In genomic region chr1:21963477-21964217, GRCh38 we compare ENCODE assay signal across 9 cellular contexts. TPM values are rescaled to one million over a fixed set of nuclear protein-coding genes. Genes with fewer than 3 reads are reported as not detected.
A peak's percentile ranks its signal among the peaks of the same experiment; 100 is the strongest.
DNase-seq lines count a peak whose midpoint lies in the region; ATAC-seq and FAIRE-seq lines count a peak whose summit lies in the region.
"Had no signal": no experiment of that assay in that cellular context is flagged by ENCODE, and none has a peak within 500 bp of the region (broad histone marks: within the 10 kb centered on the region; RNA-seq: fewer than 3 reads in every experiment).

No MANE protein-coding gene starts in this region.

- no peaks in the 10 kb centered on the region for H3K27me3 Mint-ChIP-seq in T-helper 2 cell treated with Interferon-gamma antibody and Interleukin-4, amounts not matched to agents 5 μg/mL and 100 μg/mL, for 36 hours (ENCODE audit: low read depth)

- H3K4me1 Mint-ChIP-seq in T-helper 2 cell treated with Interferon-gamma antibody and Interleukin-4, amounts not matched to agents 5 μg/mL and 100 μg/mL, for 36 hours (ENCODE audit: low read depth): peaks cover 3% of the 10 kb centered on the region

- H3K27ac ChIP-seq in small intestine (ENCODE audit: low read depth in 1 of 2, low read length in 1 of 2): no peak overlapping the region

- ATAC-seq in HG03135 (IDR thresholded peaks at IDR 0.05; ENCODE audit: unreplicated experiment): no peak

- H3K4me3 ChIP-seq in small intestine (ENCODE audit: low read depth in 1 of 2, low read length in 2 of 2): no peak overlapping the region

- H3K9me3 ChIP-seq in small intestine (ENCODE audit: control insufficient read depth, low read depth): no peaks in the 10 kb centered on the region

- no peaks in the 10 kb centered on the region for H3K9me3 Mint-ChIP-seq in T-helper 2 cell treated with Interferon-gamma antibody and Interleukin-4, amounts not matched to agents 5 μg/mL and 100 μg/mL, for 36 hours

- 49 to 56% (median 55%) methylated on average over 11 of the region's 11 CpGs for WGBS in small intestine, 3 donors

- no peaks in the 10 kb centered on the region for H3K36me3 Mint-ChIP-seq in T-helper 2 cell treated with Interferon-gamma antibody and Interleukin-4, amounts not matched to agents 5 μg/mL and 100 μg/mL, for 36 hours (ENCODE audit: low read depth)

- H3K27me3 ChIP-seq in small intestine (ENCODE audit: control insufficient read depth in 2 of 2, insufficient read depth in 2 of 2, low read length in 2 of 2): no peaks in the 10 kb centered on the region

- H3K27ac Mint-ChIP-seq in T-helper 2 cell treated with Interferon-gamma antibody and Interleukin-4, amounts not matched to agents 5 μg/mL and 100 μg/mL, for 36 hours: peak overlapping the region; percentile 38

- DNase-seq in NCI-H1417 (lab: John Stamatoyannopoulos, UW) (peak; percentile 66 to 85 (median 84)), NCI-H1417 treated with DMSO at 0.1 percent for 48 hours (lab: John Stamatoyannopoulos, UW) (no peak), NCI-H1092 (lab: John Stamatoyannopoulos, UW) (peak; percentile 74), amniotic epithelial cell (ENCODE audit: low read depth) (peak; percentile 45), hepatic stellate cell (ENCODE audit: low spot score) (peak; percentile 72), small intestine (peak; percentile 90)
- DNase-seq in T-helper 2 cell treated with Interferon-gamma antibody and Interleukin-4, amounts not matched to agents 5 μg/mL and 100 μg/mL, for 36 hours (ENCODE audit: low spot score): peak; percentile 61

- no peaks in the 10 kb centered on the region for H3K36me3 ChIP-seq in small intestine (ENCODE audit: control insufficient read depth in 2 of 2, insufficient read depth in 2 of 2, low read length in 2 of 2)

- no peak overlapping the region for H3K4me3 Mint-ChIP-seq in T-helper 2 cell treated with Interferon-gamma antibody and Interleukin-4, amounts not matched to agents 5 μg/mL and 100 μg/mL, for 36 hours

- H3K4me1 ChIP-seq in small intestine (ENCODE audit: control insufficient read depth in 2 of 2, insufficient read depth in 1 of 2, low read depth in 1 of 2, low read length in 1 of 2): no peaks in the 10 kb centered on the region

- FAIRE-seq in small intestine (lab: Jason Lieb, UNC): no peak
- FAIRE-seq: A204.1 had no signal

RNA-seq across cellular contexts. Expression of gene CELA3B, which starts 13.2 kb away (rescaled TPM):
- polyA plus RNA-seq in small intestine: 10 to 100 TPM in 1 of 3 donors, 1 to 10 TPM in 1, under 1 TPM in 1; 0.27 to 11.4 (median 4.1) TPM

RNA-seq across cellular contexts. Expression of gene HSPG2, which starts 26.5 kb away (rescaled TPM):
- polyA plus RNA-seq in small intestine: 10 to 100 TPM in 2 of 3 donors, 1 to 10 TPM in 1; 3.6 to 82.3 (median 15.1) TPM

RNA-seq across cellular contexts. Expression of gene CELA3A, which starts 37.8 kb away (rescaled TPM):
- polyA plus RNA-seq in small intestine: 10 to 100 TPM in 1 of 3 donors, 1 to 10 TPM in 1, under 1 TPM in 1; 0.64 to 30.6 (median 8.1) TPM
